Comparison of ENCODE assay signal across 24 cellular contexts in the genomic region with DNA sequence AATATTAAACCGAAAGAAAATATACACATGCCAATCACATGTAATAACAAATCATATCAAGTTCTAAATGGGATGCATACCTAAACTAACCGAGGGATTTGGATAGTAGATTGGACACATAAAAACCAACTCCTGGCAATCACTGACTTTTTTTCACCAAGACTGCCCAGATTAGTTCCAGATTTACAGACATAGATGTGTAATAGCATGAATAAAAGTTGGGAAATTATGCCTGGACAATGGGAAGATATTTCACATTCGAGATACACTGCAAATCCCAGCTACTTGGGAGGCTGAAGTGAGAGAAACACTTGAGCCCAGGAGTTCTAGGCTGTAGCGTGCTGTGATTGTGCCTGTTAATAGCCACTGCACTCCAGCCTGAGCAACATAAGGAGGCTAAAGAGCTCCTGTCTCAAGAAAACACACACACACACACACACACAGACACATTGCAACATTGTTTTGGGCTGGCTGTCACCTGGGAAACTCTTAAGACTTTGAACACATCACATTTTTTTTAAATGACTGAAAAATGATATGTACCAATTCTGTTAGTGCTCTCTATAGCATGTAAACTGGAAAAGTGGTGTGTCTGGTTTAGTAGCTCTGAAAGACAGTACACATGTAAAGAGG.
"Had no signal": no experiment of that assay in that cellular context is flagged by ENCODE, and none has a peak within 500 bp of the region (broad histone marks: within the 10 kb centered on the region; RNA-seq: fewer than 3 reads in every experiment).

No MANE protein-coding gene starts in this region.

- H3K9me3 Mint-ChIP-seq: activated naive CD4-positive, alpha-beta T cell treated with anti-CD3 and anti-CD28 coated beads, Interleukin-2, amount 50 U/mL, for 24 hours; naive thymus-derived CD4-positive, alpha-beta T cell; neural progenitor cell; stimulated activated naive CD8-positive, alpha-beta T cell treated with anti-CD3 and anti-CD28 coated beads, Interleukin-15, amount 100 ng/mL, for 72 hours; T-helper 2 cell treated with Interferon-gamma antibody and Interleukin-4, amounts not matched to agents 5 μg/mL and 100 μg/mL, for 36 hours; WTC11 had no signal

- H3K4me1 Mint-ChIP-seq: activated CD4-positive, alpha-beta T cell treated with anti-CD3 and anti-CD28 coated beads for 36 hours; activated naive CD4-positive, alpha-beta T cell treated with anti-CD3 and anti-CD28 coated beads, Interleukin-2, amount 50 U/mL, for 24 hours; naive thymus-derived CD4-positive, alpha-beta T cell; stimulated activated naive CD8-positive, alpha-beta T cell treated with anti-CD3 and anti-CD28 coated beads, Interleukin-15, amount 100 ng/mL, for 72 hours had no signal

- H3K4me3 Mint-ChIP-seq: activated CD4-positive, alpha-beta T cell treated with anti-CD3 and anti-CD28 coated beads for 36 hours; activated naive CD4-positive, alpha-beta T cell treated with anti-CD3 and anti-CD28 coated beads, Interleukin-2, amount 50 U/mL, for 24 hours; naive thymus-derived CD4-positive, alpha-beta T cell; neural progenitor cell; stimulated activated naive CD8-positive, alpha-beta T cell treated with anti-CD3 and anti-CD28 coated beads, Interleukin-15, amount 100 ng/mL, for 72 hours; T-helper 2 cell treated with Interferon-gamma antibody and Interleukin-4, amounts not matched to agents 5 μg/mL and 100 μg/mL, for 36 hours; WTC11 had no signal

- H3K4me1 ChIP-seq: adrenal gland, gastroesophageal sphincter, heart left ventricle, neural progenitor cell, psoas muscle, suprapubic skin, transverse colon had no signal

- H3K36me3 ChIP-seq: adrenal gland, brain microvascular endothelial cell, gastroesophageal sphincter, heart left ventricle, neural progenitor cell, suprapubic skin, transverse colon had no signal

- ATAC-seq: activated CD4-positive, alpha-beta T cell treated with anti-CD3 and anti-CD28 coated beads for 36 hours; gastroesophageal sphincter; heart left ventricle; naive thymus-derived CD4-positive, alpha-beta T cell; psoas muscle; right cardiac atrium; stimulated activated naive CD8-positive, alpha-beta T cell treated with anti-CD3 and anti-CD28 coated beads, Interleukin-15, amount 100 ng/mL, for 72 hours had no signal

- H3K36me3 Mint-ChIP-seq: activated naive CD4-positive, alpha-beta T cell treated with anti-CD3 and anti-CD28 coated beads, Interleukin-2, amount 50 U/mL, for 24 hours; naive thymus-derived CD4-positive, alpha-beta T cell; neural progenitor cell; WTC11 had no signal

- FAIRE-seq: small intestine, TTC549 had no signal

- H3K27me3 Mint-ChIP-seq: stimulated activated naive CD8-positive, alpha-beta T cell treated with anti-CD3 and anti-CD28 coated beads, Interleukin-15, amount 100 ng/mL, for 72 hours had no signal

- H3K4me3 ChIP-seq: adrenal gland, gastroesophageal sphincter, heart left ventricle, neural progenitor cell, psoas muscle, suprapubic skin, transverse colon had no signal

- DNase-seq: activated CD4-positive, alpha-beta T cell treated with anti-CD3 and anti-CD28 coated beads for 36 hours; activated CD4-positive, alpha-beta T cell treated with anti-CD3 and anti-CD28 coated beads, Interleukin-2, amount 50 U/mL, for 48 hours; activated gamma-delta T cell; brain microvascular endothelial cell; cerebellar nuclear complex; effector CD8-positive, alpha-beta T cell; heart left ventricle; mesendoderm; naive thymus-derived CD4-positive, alpha-beta T cell; psoas muscle; right cardiac atrium; small intestine; stimulated activated CD4-positive, alpha-beta T cell treated with anti-CD3 and anti-CD28 coated beads, Interleukin-15, amount 100 ng/mL, for 24 hours; stimulated activated CD4-positive, alpha-beta T cell treated with anti-CD3 and anti-CD28 coated beads, Interleukin-4, amount 100 ng/mL, for 1 hour; stimulated activated naive CD8-positive, alpha-beta T cell treated with anti-CD3 and anti-CD28 coated beads, Interleukin-15, amount 100 ng/mL, for 72 hours; transverse colon had no signal

- H3K9me3 ChIP-seq: adrenal gland, gastroesophageal sphincter, heart left ventricle, psoas muscle, suprapubic skin, transverse colon had no signal

- H2AFZ ChIP-seq: neural progenitor cell had no signal

- H3K4me2 ChIP-seq: neural progenitor cell had no signal

- H3K27ac ChIP-seq: adrenal gland, brain microvascular endothelial cell, gastroesophageal sphincter, heart left ventricle, neural progenitor cell, psoas muscle, suprapubic skin, transverse colon had no signal

- H3K27me3 ChIP-seq: brain microvascular endothelial cell, gastroesophageal sphincter, neural progenitor cell, suprapubic skin, transverse colon had no signal

- H3K9ac ChIP-seq: neural progenitor cell had no signal

- H3K27ac Mint-ChIP-seq: activated CD4-positive, alpha-beta T cell treated with anti-CD3 and anti-CD28 coated beads for 36 hours; activated naive CD4-positive, alpha-beta T cell treated with anti-CD3 and anti-CD28 coated beads, Interleukin-2, amount 50 U/mL, for 24 hours; naive thymus-derived CD4-positive, alpha-beta T cell; neural progenitor cell; stimulated activated naive CD8-positive, alpha-beta T cell treated with anti-CD3 and anti-CD28 coated beads, Interleukin-15, amount 100 ng/mL, for 72 hours; T-helper 2 cell treated with Interferon-gamma antibody and Interleukin-4, amounts not matched to agents 5 μg/mL and 100 μg/mL, for 36 hours; WTC11 had no signal
